ENCODE assay signal across 12 cellular contexts in genomic region chr1:62810420-62811274, GRCh38. TPM values are rescaled to one million over a fixed set of nuclear protein-coding genes. Genes with fewer than 3 reads are reported as not detected.
DNase-seq lines count a peak whose midpoint lies in the region; ATAC-seq and TF ChIP-seq lines count a peak whose summit lies in the region.
"Had no signal": no experiment of that assay in that cellular context is flagged by ENCODE, and none has a peak within 500 bp of the region (broad histone marks: within the 10 kb centered on the region; RNA-seq: fewer than 3 reads in every experiment).

No MANE protein-coding gene starts in this region.

- peak; percentile 89 for ATAC-seq in GM18861 (IDR thresholded peaks at IDR 0.05; ENCODE audit: unreplicated experiment)
- ATAC-seq in GM21723 (IDR thresholded peaks at IDR 0.05; ENCODE audit: unreplicated experiment), result peak; percentile 97
- peak; percentile 98 for ATAC-seq in HG03342 (IDR thresholded peaks at IDR 0.05; ENCODE audit: unreplicated experiment)

- peak; percentile 16 for DNase-seq in amniotic epithelial cell (ENCODE audit: low read depth)
- DNase-seq in activated CD4-positive, alpha-beta T cell treated with anti-CD3 and anti-CD28 coated beads for 4 hours, result no peak
- no peak for DNase-seq in breast epithelium (ENCODE audit: low spot score in 2 of 2)
- no peak for DNase-seq in stimulated activated naive CD4-positive, alpha-beta T cell (lab: John Stamatoyannopoulos, UW)
- no peak for DNase-seq in NCI-H69 (lab: John Stamatoyannopoulos, UW)
- DNase-seq: activated CD4-positive, alpha-beta T cell treated with anti-CD3 and anti-CD28 coated beads, Interleukin-2, amount 50 U/mL, for 48 hours; COR-L47; GM23248; NCI-H1105 had no signal

- no peak for TF ChIP-seq CTCF in breast epithelium (IDR thresholded peaks at IDR 0.05)

- H3K9me3 ChIP-seq in breast epithelium, result no peaks in the 10 kb centered on the region

- no peak overlapping the region for H3K4me3 ChIP-seq in breast epithelium
- H3K4me3 ChIP-seq: GM23248 had no signal

- intact Hi-C loops in breast epithelium (cut with DNase I; ENCODE audit: low total_unique reads), result no loop called here

- no peaks in the 10 kb centered on the region for H3K27me3 ChIP-seq in breast epithelium

- no peaks in the 10 kb centered on the region for H3K36me3 ChIP-seq in breast epithelium

- no peaks in the 10 kb centered on the region for H3K4me1 ChIP-seq in breast epithelium

- TF ChIP-seq POLR2A in breast epithelium (IDR thresholded peaks at IDR 0.05), result no peak

- H3K27ac ChIP-seq in breast epithelium, result no peak overlapping the region
- H3K27ac ChIP-seq: GM23248 had no signal

RNA-seq across cellular contexts. Expression of gene ATG4C, which starts 26.7 kb away (rescaled TPM):
- total RNA-seq in breast epithelium, result 10 to 100 TPM in 2 of 3 donors, 1 to 10 TPM in 1; 9.1 to 17.1 (median 13.8) TPM
